In the genomic region with DNA sequence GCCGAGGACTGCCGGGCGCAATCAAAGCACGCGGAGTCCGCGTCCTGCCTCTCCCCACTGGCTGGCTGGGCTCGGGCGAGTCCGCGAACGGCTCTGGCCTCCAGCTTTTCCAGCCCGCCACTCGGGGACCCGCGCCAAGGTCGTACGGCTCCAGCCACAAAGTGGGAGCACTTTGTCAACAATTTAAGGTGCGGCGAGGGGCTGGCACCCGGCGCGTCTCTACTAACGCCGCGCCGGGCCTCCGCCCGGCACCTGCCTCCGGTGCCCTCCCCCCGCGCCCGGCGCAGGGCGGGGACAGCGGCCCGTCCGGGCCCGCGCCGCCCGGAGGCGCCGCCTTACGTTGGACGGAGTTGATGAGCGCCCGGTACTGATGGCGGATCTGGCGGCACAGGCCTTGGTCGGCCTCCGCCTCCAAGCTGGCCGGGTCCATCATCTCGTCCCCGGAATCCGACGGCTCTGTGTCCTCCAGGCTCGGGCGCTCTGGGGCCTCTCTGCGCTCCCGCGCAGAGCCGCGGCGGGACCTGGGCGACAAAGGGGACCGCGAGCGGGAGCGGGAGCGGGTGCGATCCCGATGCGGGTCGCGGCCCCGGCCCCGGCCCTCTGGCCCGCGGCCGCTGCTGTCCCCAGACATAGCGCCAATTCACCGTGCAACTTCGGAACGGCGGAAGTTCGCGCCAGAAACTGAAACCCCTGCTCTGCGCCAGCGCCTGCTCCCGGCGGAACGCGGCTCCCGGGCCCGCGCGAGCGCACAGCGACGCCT, we compare ENCODE assay signal across 9 cellular contexts.
A peak's percentile ranks its signal among the peaks of the same experiment; 100 is the strongest.
DNase-seq lines count a peak whose midpoint lies in the region; ATAC-seq, FAIRE-seq and TF ChIP-seq lines count a peak whose summit lies in the region.
"Had no signal": no experiment of that assay in that cellular context is flagged by ENCODE, and none has a peak within 500 bp of the region (broad histone marks: within the 10 kb centered on the region; RNA-seq: fewer than 3 reads in every experiment).

A gene with protein sequence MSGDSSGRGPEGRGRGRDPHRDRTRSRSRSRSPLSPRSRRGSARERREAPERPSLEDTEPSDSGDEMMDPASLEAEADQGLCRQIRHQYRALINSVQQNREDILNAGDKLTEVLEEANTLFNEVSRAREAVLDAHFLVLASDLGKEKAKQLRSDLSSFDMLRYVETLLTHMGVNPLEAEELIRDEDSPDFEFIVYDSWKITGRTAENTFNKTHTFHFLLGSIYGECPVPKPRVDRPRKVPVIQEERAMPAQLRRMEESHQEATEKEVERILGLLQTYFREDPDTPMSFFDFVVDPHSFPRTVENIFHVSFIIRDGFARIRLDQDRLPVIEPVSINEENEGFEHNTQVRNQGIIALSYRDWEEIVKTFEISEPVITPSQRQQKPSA (minus strand): TSS at position 683 of the 760 bp plus-strand sequence. CDS start 52 bp downstream, at position 631.

- H3K27ac ChIP-seq in ACC112 (ENCODE audit: low read depth, low read length) = peak within 1 kb of the TSS; percentile 89

- no peak for TF ChIP-seq CTCF in choroid plexus epithelial cell (conservative IDR thresholded peaks at IDR 0.05; ENCODE audit: low read depth, low read length)

- peak; percentile 79 for ATAC-seq in HG02973 (IDR thresholded peaks at IDR 0.05; ENCODE audit: unreplicated experiment)

- H3K79me2 ChIP-seq in ACC112 (ENCODE audit: control insufficient read depth, insufficient read depth, low read length, unreplicated experiment) = peaks cover 17% of the 10 kb centered on the region

- FAIRE-seq in GM18507 (lab: Jason Lieb, UNC) = peak; percentile 88
- FAIRE-seq: TTC549 had no signal

- peak; percentile 85 for DNase-seq in GM18507 (ENCODE audit: extremely low spot score, insufficient read length, low read depth)
- DNase-seq in NCI-H2171 treated with DMSO at 0.1 percent for 48 hours (lab: John Stamatoyannopoulos, UW) = peak; percentile 47
- peak; percentile 67 to 68 for DNase-seq in activated CD4-positive, alpha-beta T cell treated with anti-CD3 and anti-CD28 coated beads for 24 hours (ENCODE audit: low read depth in 2 of 2)
- peak; percentile 76 for DNase-seq in choroid plexus epithelial cell (ENCODE audit: low read depth)
- DNase-seq in kidney tubule cell (ENCODE audit: low spot score) = peak; percentile 75
- DNase-seq in stimulated activated CD4-positive, alpha-beta T cell treated with anti-CD3 and anti-CD28 coated beads, Interleukin-1b, Interleukin-23, amount 100 ng/mL, for 1 hour (ENCODE audit: low read depth in 2 of 2) = peak; percentile 17 to 61

- H3K27me3 ChIP-seq in ACC112 (ENCODE audit: insufficient read depth, low read length) = no peaks in the 10 kb centered on the region

- H3K4me3 ChIP-seq in ACC112 (ENCODE audit: low read depth, low read length) (peak within 1 kb of the TSS; percentile 99), choroid plexus epithelial cell (ENCODE audit: low read depth, low read length) (peak within 1 kb of the TSS; percentile 76)

- no peaks in the 10 kb centered on the region for H3K36me3 ChIP-seq in ACC112 (ENCODE audit: insufficient read depth, low read length)

- peak within 1 kb of the TSS; percentile 95 for H2AFZ ChIP-seq in ACC112 (ENCODE audit: low read length, unreplicated experiment)

- peaks cover 11% of the 10 kb centered on the region for H3K4me1 ChIP-seq in ACC112 (ENCODE audit: control insufficient read depth, insufficient read depth, low read length, unreplicated experiment)

Comparison
In these comparisons a context has a peak if more than half of its experiments do, and no peak if none do; other contexts are left out.
1. Peak in every context shown above with its lines: DNase-seq, ATAC-seq, H3K4me3 ChIP-seq and H3K27ac ChIP-seq.